23 cellular contexts compared by ENCODE assay signal in the genomic region with DNA sequence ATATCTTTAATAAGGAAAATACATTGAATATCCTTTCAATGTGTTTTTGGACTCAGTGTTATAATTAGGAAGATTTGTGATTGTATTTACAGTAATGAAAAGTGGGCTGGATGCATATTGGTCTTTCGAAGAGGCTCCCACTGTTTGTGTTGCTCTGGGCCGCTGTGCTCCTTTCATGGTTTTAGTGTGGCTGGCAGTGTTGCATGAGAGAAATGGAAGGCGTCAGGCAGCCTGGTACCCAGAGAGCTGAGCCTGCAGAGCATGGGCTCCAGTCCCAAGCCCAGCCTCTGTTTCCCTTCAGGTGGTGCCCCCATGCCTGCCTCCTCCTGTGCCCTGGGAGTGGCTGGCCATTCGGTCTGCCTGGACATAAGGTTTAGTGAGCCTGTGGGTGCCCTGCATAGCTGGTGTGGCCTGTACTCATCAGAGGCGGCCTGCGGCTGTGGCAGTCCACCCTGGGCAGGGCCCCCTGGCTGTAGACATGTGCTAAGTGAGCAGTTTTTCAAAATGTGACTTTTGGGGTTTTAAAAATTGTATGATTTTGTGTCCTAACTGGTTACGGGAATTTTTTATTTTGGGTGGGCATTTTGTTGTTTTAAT. TPM values are rescaled to one million over a fixed set of nuclear protein-coding genes. Genes with fewer than 3 reads are reported as not detected.
DNase-seq lines count a peak whose midpoint lies in the region; ATAC-seq and TF ChIP-seq lines count a peak whose summit lies in the region.
"Had no signal": no experiment of that assay in that cellular context is flagged by ENCODE, and none has a peak within 500 bp of the region (broad histone marks: within the 10 kb centered on the region; RNA-seq: fewer than 3 reads in every experiment).

No MANE protein-coding gene starts in this region.

- peak overlapping the region; percentile 14 for H3K27ac Mint-ChIP-seq in CD4-positive, alpha-beta T cell
- H3K27ac Mint-ChIP-seq in H9, result peak overlapping the region in 2 of 3 experiments; percentile 7 to 41; a peak in 2 of 7 replicates
- peak overlapping the region; percentile 37 for H3K27ac Mint-ChIP-seq in endodermal cell

- H4K20me1 ChIP-seq in H9 (ENCODE audit: control insufficient read depth, insufficient read depth, insufficient read length), result no peaks in the 10 kb centered on the region
- H4K20me1 ChIP-seq in osteoblast (ENCODE audit: insufficient read depth, low read length), result peaks cover 14% of the 10 kb centered on the region

- H3K4ac ChIP-seq in H9 (ENCODE audit: low read depth, low read length), result no peak overlapping the region

- H3K23ac ChIP-seq in H9 (ENCODE audit: insufficient read length, low read depth, low read length), result no peak overlapping the region

- POLR2A ChIA-PET in CD4-positive, alpha-beta T cell (lab: Charles Lee), result no interaction called here

- 100% methylated on average over 1 of the region's 7 CpGs for WGBS in H9 (ENCODE audit: extremely low coverage, insufficient read length, low lambda C conversion rate)
- WGBS in endodermal cell (ENCODE audit: insufficient coverage in 1 of 2, insufficient read length in 1 of 2), 2 experiments, result 92 to 95% methylated on average over 2 to 7 of the region's 7 CpGs

- H3K79me1 ChIP-seq in H9 (ENCODE audit: insufficient read depth, low read depth, low read length, poor library complexity, severe bottlenecking), result peaks cover 5% of the 10 kb centered on the region

- H3K56ac ChIP-seq in H9 (ENCODE audit: insufficient read length, low read depth, low read length), result no peak overlapping the region

- no peaks in the 10 kb centered on the region for H3K27me3 ChIP-seq in CD4-positive, alpha-beta T cell (ENCODE audit: control insufficient read depth, insufficient read depth, low read length)
- H3K27me3 ChIP-seq in H9 (ENCODE audit: insufficient read depth, low read length) (no peaks in the 10 kb centered on the region), endodermal cell (ENCODE audit: control insufficient read depth, insufficient read depth, low read length, poor library complexity, severe bottlenecking) (no peaks in the 10 kb centered on the region), osteoblast (ENCODE audit: insufficient read depth, low read length) (no peaks in the 10 kb centered on the region)
- H3K27me3 ChIP-seq: esophagus squamous epithelium had no signal

- no peak overlapping the region for H2BK20ac ChIP-seq in H9 (ENCODE audit: low read depth, low read length, poor library complexity, severe bottlenecking)

- no peaks in the 10 kb centered on the region for H3K27me3 Mint-ChIP-seq in CD4-positive, alpha-beta T cell
- no peaks in the 10 kb centered on the region for H3K27me3 Mint-ChIP-seq in H9 (ENCODE audit: low read depth)
- H3K27me3 Mint-ChIP-seq in endodermal cell (ENCODE audit: insufficient read depth), result no peaks in the 10 kb centered on the region
- H3K27me3 Mint-ChIP-seq: IgD-negative memory B cell; naive thymus-derived CD8-positive, alpha-beta T cell had no signal

- CTCF ChIA-PET in CD4-positive, alpha-beta T cell (lab: Charles Lee), result no interaction called here

- no peak overlapping the region for H3K27ac ChIP-seq in CD4-positive, alpha-beta T cell (ENCODE audit: low read depth, low read length)
- H3K27ac ChIP-seq in H9 (ENCODE audit: insufficient read length, low read depth, low read length), result no peak overlapping the region
- H3K27ac ChIP-seq in endodermal cell (ENCODE audit: low read depth, low read length), result no peak overlapping the region
- no peak overlapping the region for H3K27ac ChIP-seq in osteoblast (ENCODE audit: low read depth, low read length)
- H3K27ac ChIP-seq: esophagus squamous epithelium had no signal

- H3K18ac ChIP-seq in H9 (ENCODE audit: insufficient read length, low read depth, low read length), result no peak overlapping the region

- no peak overlapping the region; the same call in 1 of the 2 replicates for H3K14ac ChIP-seq in H9 (ENCODE audit: insufficient read depth, low read length)

- intact Hi-C loops in CD4-positive, alpha-beta T cell (cut with DNase I, micrococcal nuclease), result no loop called here

- H3K36me3 ChIP-seq in endodermal cell (ENCODE audit: control insufficient read depth, insufficient read depth, low read length) (peaks cover 56% of the 10 kb centered on the region), osteoblast (ENCODE audit: insufficient read depth, low read length) (peaks cover 22% of the 10 kb centered on the region)

- H2AFZ ChIP-seq in H9 (ENCODE audit: low read length) (no peak overlapping the region), osteoblast (ENCODE audit: low read length) (no peak overlapping the region)

- no peak overlapping the region for H3K4me3 Mint-ChIP-seq in CD4-positive, alpha-beta T cell
- no peak overlapping the region for H3K4me3 Mint-ChIP-seq in H9
- no peak overlapping the region for H3K4me3 Mint-ChIP-seq in endodermal cell
- H3K4me3 Mint-ChIP-seq: IgD-negative memory B cell; naive thymus-derived CD8-positive, alpha-beta T cell had no signal

- no peak overlapping the region for H2BK12ac ChIP-seq in H9 (ENCODE audit: insufficient read length, low read depth, low read length)

- no peak overlapping the region for H4K8ac ChIP-seq in H9 (replicated peaks; ENCODE audit: insufficient read length, low read depth, low read length)

- no peak overlapping the region for H2BK120ac ChIP-seq in H9 (ENCODE audit: low read depth, low read length, poor library complexity, severe bottlenecking)

- TF ChIP-seq CTCF in CD4-positive, alpha-beta T cell (IDR thresholded peaks at IDR 0.05), result no peak
- peak; percentile 44; the same call in 2 of the 3 replicates for TF ChIP-seq CTCF in H9 (conservative IDR thresholded peaks at IDR 0.05)
- peak; percentile 62 for TF ChIP-seq CTCF in endodermal cell (conservative IDR thresholded peaks at IDR 0.05)
- TF ChIP-seq CTCF in osteoblast (IDR thresholded peaks at IDR 0.05; ENCODE audit: extremely low read depth, low read depth, low read length), result no peak

- H3K9me3 Mint-ChIP-seq in CD4-positive, alpha-beta T cell, result no peaks in the 10 kb centered on the region
- H3K9me3 Mint-ChIP-seq in H9 (no peaks in the 10 kb centered on the region), endodermal cell (no peaks in the 10 kb centered on the region)
- H3K9me3 Mint-ChIP-seq: IgD-negative memory B cell; naive thymus-derived CD8-positive, alpha-beta T cell had no signal

- no peak for DNase-seq in CD4-positive, alpha-beta T cell
- DNase-seq in H9 (no peak), endodermal cell (peak; percentile 54), osteoblast (ENCODE audit: insufficient read length, low spot score, missing footprints) (peak; percentile 45), amygdala (lab: John Stamatoyannopoulos, UW) (no peak), COLO668 (lab: John Stamatoyannopoulos, UW; ENCODE audit: unreplicated experiment) (no peak)
- DNase-seq: activated CD4-positive, alpha-beta T cell treated with anti-CD3 and anti-CD28 coated beads, Interleukin-2, amount 50 U/mL, for 4 hours; activated gamma-delta T cell treated with Interleukin-2 at 50 U/mL for 16 hours; AML-193; central memory CD4-positive, alpha-beta T cell; COR-L47; effector CD8-positive, alpha-beta T cell; esophagus squamous epithelium; kidney glomerular epithelial cell; MM.1S; naive thymus-derived CD8-positive, alpha-beta T cell; NCI-H1436 treated with DMSO at 0.1 percent for 48 hours; NCI-H526; stimulated activated CD4-positive, alpha-beta T cell treated with anti-CD3 and anti-CD28 coated beads, Interleukin-1b, Interleukin-23, amount 100 ng/mL, for 48 hours; stimulated activated naive CD4-positive, alpha-beta T cell had no signal

- no peaks in the 10 kb centered on the region for H3K9me3 ChIP-seq in CD4-positive, alpha-beta T cell (ENCODE audit: control insufficient read depth, low read length)
- H3K9me3 ChIP-seq in H9 (ENCODE audit: control insufficient read depth, low read depth, low read length) (no peaks in the 10 kb centered on the region), endodermal cell (ENCODE audit: control insufficient read depth, low read length) (no peaks in the 10 kb centered on the region), osteoblast (ENCODE audit: low read depth, low read length) (no peaks in the 10 kb centered on the region)
- H3K9me3 ChIP-seq: esophagus squamous epithelium had no signal

- peaks cover 49% of the 10 kb centered on the region for H3K4me1 Mint-ChIP-seq in CD4-positive, alpha-beta T cell (ENCODE audit: low read depth)
- H3K4me1 Mint-ChIP-seq in H9 (peaks cover 15 to 23% of the 10 kb centered on the region in 2 experiments), endodermal cell (peaks cover 11% of the 10 kb centered on the region)

- H2BK5ac ChIP-seq in H9 (ENCODE audit: insufficient read length, low read length), result no peak overlapping the region

- no peak overlapping the region for H4K91ac ChIP-seq in H9 (ENCODE audit: insufficient read length, low read depth, low read length)

- peaks cover 83% of the 10 kb centered on the region for H3K36me3 Mint-ChIP-seq in CD4-positive, alpha-beta T cell (ENCODE audit: low read depth)
- H3K36me3 Mint-ChIP-seq in H9 (ENCODE audit: insufficient read depth in 1 of 3, low read depth in 3 of 3) (peaks cover 14 to 36% (median 19%) of the 10 kb centered on the region in 3 experiments; a peak in 6 of 7 replicates), endodermal cell (ENCODE audit: low read depth) (peaks cover 34% of the 10 kb centered on the region)

- peaks cover 2% of the 10 kb centered on the region; the same call in 1 of the 2 replicates for H3K79me2 ChIP-seq in H9 (ENCODE audit: insufficient read depth, low read length)
- peaks cover 85% of the 10 kb centered on the region for H3K79me2 ChIP-seq in osteoblast (ENCODE audit: insufficient read depth, low read length)

- H3K9ac ChIP-seq in H9 (ENCODE audit: extremely low read depth, insufficient read length, low read length) (no peak overlapping the region), endodermal cell (ENCODE audit: extremely low read depth, low read length, poor library complexity, severe bottlenecking) (no peak overlapping the region)

- H4K5ac ChIP-seq in H9 (ENCODE audit: insufficient read length, low read depth, low read length), result no peak overlapping the region

- H3K4me3 ChIP-seq in endodermal cell (ENCODE audit: low read length) (no peak overlapping the region), osteoblast (ENCODE audit: insufficient read depth, low read length) (no peak overlapping the region)
- H3K4me3 ChIP-seq: esophagus squamous epithelium had no signal

- H3K4me2 ChIP-seq in H9 (ENCODE audit: insufficient read depth, insufficient read length, low read length) (no peak overlapping the region), osteoblast (ENCODE audit: insufficient read depth, low read length) (no peak overlapping the region)

- H3K23me2 ChIP-seq in H9 (ENCODE audit: insufficient read length, low read depth, low read length, poor library complexity, severe bottlenecking), result no peaks in the 10 kb centered on the region

- H3K4me1 ChIP-seq in H9 (ENCODE audit: insufficient read depth, low read length), result no peaks in the 10 kb centered on the region
- no peaks in the 10 kb centered on the region for H3K4me1 ChIP-seq in endodermal cell (ENCODE audit: control insufficient read depth, insufficient read depth, low read length)
- peaks cover 6% of the 10 kb centered on the region for H3K4me1 ChIP-seq in osteoblast (ENCODE audit: insufficient read depth, low read length)

- H3T11ph ChIP-seq in H9 (ENCODE audit: low read length), result no peak overlapping the region

- ATAC-seq in CD4-positive, alpha-beta T cell (ENCODE audit: poor library complexity), result no peak
- ATAC-seq in HG02885 (IDR thresholded peaks at IDR 0.05; ENCODE audit: poor library complexity, unreplicated experiment), result no peak
- ATAC-seq: HCT116; naive thymus-derived CD8-positive, alpha-beta T cell had no signal

- H2AK5ac ChIP-seq in H9 (ENCODE audit: insufficient read length, low read length), result no peak overlapping the region

- no peak overlapping the region for H2BK15ac ChIP-seq in H9 (ENCODE audit: low read depth, low read length)

RNA-seq across cellular contexts. Expression of a gene that starts 27.4 kb away (rescaled TPM):
- 10 to 100 TPM; 45.6 to 50.3 TPM for total RNA-seq in CD4-positive, alpha-beta T cell
- total RNA-seq in H9 (2021), result 53.6 and 53.7 TPM in 2 replicates
- total RNA-seq in endodermal cell, result 10 to 100 TPM; 44.9 to 47.0 TPM
- polyA plus RNA-seq in endodermal cell (2013, experiment 1 of 2), result 41.7 TPM
- 35.4 TPM for polyA plus RNA-seq in endodermal cell (2013, experiment 2 of 2)
- total RNA-seq in osteoblast, result 43.4 and 48.0 TPM in 2 replicates

RNA-seq across cellular contexts. Expression of a gene that starts 29.3 kb away (rescaled TPM):
- 10 to 100 TPM; 46.5 to 51.7 TPM for total RNA-seq in CD4-positive, alpha-beta T cell
- total RNA-seq in H9 (2021), result 57.3 and 57.7 TPM in 2 replicates
- 10 to 100 TPM; 38.3 to 46.1 TPM for total RNA-seq in endodermal cell
- 29.2 TPM for polyA plus RNA-seq in endodermal cell (2013, experiment 1 of 2)
- 27.1 TPM for polyA plus RNA-seq in endodermal cell (2013, experiment 2 of 2)
- total RNA-seq in osteoblast, result 129 and 136 TPM in 2 replicates

Comparison
In these comparisons a context has a peak if more than half of its experiments do, and no peak if none do; other contexts are left out.
1. DNase-seq: peak in endodermal cell (single experiment) and osteoblast (single experiment); none in CD4-positive, alpha-beta T cell (0 of 10), H9 (single experiment), amygdala (0 of 56) and COLO668 (single experiment).
2. CTCF ChIP-seq: peak in H9 (single experiment) and endodermal cell (single experiment); none in CD4-positive, alpha-beta T cell (single experiment) and osteoblast (single experiment).
3. Peak in every context shown above with its lines, with median percentiles within 50 percentile points of each other: H3K27ac Mint-ChIP-seq.